21 cellular contexts compared by ENCODE assay signal in the genomic region with DNA sequence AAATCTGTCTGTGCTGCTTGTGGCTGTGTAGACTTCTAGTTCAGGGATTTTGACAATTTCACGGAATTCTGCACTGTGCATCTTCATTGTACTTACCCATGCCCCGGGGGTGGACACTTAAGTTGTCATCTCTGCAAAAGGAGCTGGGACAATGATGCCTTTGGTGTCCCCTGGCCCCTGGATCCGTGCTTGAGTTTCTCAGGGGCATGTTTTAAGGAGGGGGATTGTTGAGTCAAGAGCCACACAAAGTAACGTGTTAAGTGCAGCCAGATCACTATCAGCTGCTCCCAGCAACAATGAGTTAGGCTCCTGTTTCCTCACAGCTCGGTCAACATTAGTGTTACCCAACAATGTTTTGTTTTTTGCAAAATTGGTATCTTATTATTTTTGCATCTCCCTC.
"Had no signal": no experiment of that assay in that cellular context is flagged by ENCODE, and none has a peak within 500 bp of the region (broad histone marks: within the 10 kb centered on the region; RNA-seq: fewer than 3 reads in every experiment).

No MANE protein-coding gene starts in this region.

- H3K36me3 ChIP-seq: colonic mucosa, esophagus squamous epithelium, gastroesophageal sphincter, spleen, tibial nerve had no signal

- H3K4me3 ChIP-seq: colonic mucosa, esophagus squamous epithelium, gastroesophageal sphincter, lung, spleen, testis, tibial nerve had no signal

- H3K9me3 Mint-ChIP-seq: nephron; stimulated activated naive B cell treated with anti-CD40 and anti-IgM and Interleukin-4, amounts not matched to agents 10 μg/mL and 1 μg/mL and 100 μg/mL, for 72 hours; stimulated activated naive CD8-positive, alpha-beta T cell treated with anti-CD3 and anti-CD28 coated beads, Interleukin-15, amount 100 ng/mL, for 72 hours had no signal

- H3K27me3 ChIP-seq: colonic mucosa, testis, tibial nerve had no signal

- ATAC-seq: gastroesophageal sphincter; left colon; stimulated activated naive B cell treated with anti-CD40 and anti-IgM and Interleukin-4, amounts not matched to agents 10 μg/mL and 1 μg/mL and 100 μg/mL, for 72 hours; stimulated activated naive CD8-positive, alpha-beta T cell treated with anti-CD3 and anti-CD28 coated beads, Interleukin-15, amount 100 ng/mL, for 72 hours had no signal

- H3K27me3 Mint-ChIP-seq: stimulated activated naive B cell treated with anti-CD40 and anti-IgM and Interleukin-4, amounts not matched to agents 10 μg/mL and 1 μg/mL and 100 μg/mL, for 72 hours had no signal

- H3K27ac Mint-ChIP-seq: stimulated activated naive B cell treated with anti-CD40 and anti-IgM and Interleukin-4, amounts not matched to agents 10 μg/mL and 1 μg/mL and 100 μg/mL, for 72 hours; stimulated activated naive CD8-positive, alpha-beta T cell treated with anti-CD3 and anti-CD28 coated beads, Interleukin-15, amount 100 ng/mL, for 72 hours had no signal

- H3K4me3 Mint-ChIP-seq: naive B cell; nephron; stimulated activated naive B cell treated with anti-CD40 and anti-IgM and Interleukin-4, amounts not matched to agents 10 μg/mL and 1 μg/mL and 100 μg/mL, for 72 hours; stimulated activated naive CD8-positive, alpha-beta T cell treated with anti-CD3 and anti-CD28 coated beads, Interleukin-15, amount 100 ng/mL, for 72 hours had no signal

- DNase-seq: colonic mucosa; effector CD4-positive, alpha-beta T cell; esophagus squamous epithelium; foreskin fibroblast; glutamatergic neuron; left colon; left ventricle myocardium superior; mesenchymal stem cell; naive B cell; occipital lobe; spleen; stimulated activated CD4-positive, alpha-beta T cell treated with anti-CD3 and anti-CD28 coated beads, Interleukin-15, amount 100 ng/mL, for 24 hours; stimulated activated CD4-positive, alpha-beta T cell treated with anti-CD3 and anti-CD28 coated beads, Interleukin-1b, Interleukin-23, amount 100 ng/mL, for 48 hours; stimulated activated CD4-positive, alpha-beta T cell treated with anti-CD3 and anti-CD28 coated beads, Interleukin-4, amount 100 ng/mL, for 24 hours; stimulated activated naive B cell treated with anti-CD40 and anti-IgM and Interleukin-4, amounts not matched to agents 10 μg/mL and 1 μg/mL and 100 μg/mL, for 72 hours; stimulated activated naive CD8-positive, alpha-beta T cell treated with anti-CD3 and anti-CD28 coated beads, Interleukin-15, amount 100 ng/mL, for 72 hours; testis had no signal

- H3K36me3 Mint-ChIP-seq: naive B cell; stimulated activated naive B cell treated with anti-CD40 and anti-IgM and Interleukin-4, amounts not matched to agents 10 μg/mL and 1 μg/mL and 100 μg/mL, for 72 hours had no signal
